17 cellular contexts compared by ENCODE assay signal in genomic region chr2:200428961-200429665, GRCh38.
DNase-seq lines count a peak whose midpoint lies in the region; ATAC-seq lines count a peak whose summit lies in the region.
"Had no signal": no experiment of that assay in that cellular context is flagged by ENCODE, and none has a peak within 500 bp of the region (broad histone marks: within the 10 kb centered on the region; RNA-seq: fewer than 3 reads in every experiment).

No MANE protein-coding gene starts in this region.

- intact Hi-C loops in head of caudate nucleus (cut with DNase I) = no loop called here

- H3K27me3 Mint-ChIP-seq in activated T-cell treated with anti-CD3 and anti-CD28 coated beads, Interleukin-2, amount 50 U/mL, for 4 hours (ENCODE audit: low read depth) = no peaks in the 10 kb centered on the region
- H3K27me3 Mint-ChIP-seq: CD4-positive, CD25-positive, alpha-beta regulatory T cell; stimulated activated naive CD8-positive, alpha-beta T cell treated with anti-CD3 and anti-CD28 coated beads, Interleukin-15, Interleukin-2, amounts not matched to agents 100 ng/mL and 50 ng/mL, for 24 hours had no signal

- H3K9me3 Mint-ChIP-seq in activated T-cell treated with anti-CD3 and anti-CD28 coated beads, Interleukin-2, amount 50 U/mL, for 4 hours = no peaks in the 10 kb centered on the region
- H3K9me3 Mint-ChIP-seq: CD4-positive, CD25-positive, alpha-beta regulatory T cell; stimulated activated naive CD8-positive, alpha-beta T cell treated with anti-CD3 and anti-CD28 coated beads, Interleukin-15, Interleukin-2, amounts not matched to agents 100 ng/mL and 50 ng/mL, for 24 hours had no signal

- ATAC-seq in GM18498 (IDR thresholded peaks at IDR 0.05; ENCODE audit: unreplicated experiment) (peak; percentile 83), GM21390 (IDR thresholded peaks at IDR 0.05; ENCODE audit: unreplicated experiment) (peak; percentile 82), HG02870 (IDR thresholded peaks at IDR 0.05; ENCODE audit: unreplicated experiment) (peak; percentile 89), HG03521 (IDR thresholded peaks at IDR 0.05; ENCODE audit: unreplicated experiment) (peak; percentile 46)
- no peak for ATAC-seq in activated T-cell treated with anti-CD3 and anti-CD28 coated beads, Interleukin-2, amount 50 U/mL, for 4 hours
- no peak for ATAC-seq in activated CD4-positive, CD25-positive, alpha-beta regulatory T cell treated with anti-CD3 and anti-CD28 coated beads, Interleukin-2, amount 50 U/mL, for 24 hours
- ATAC-seq: left ventricle myocardium superior had no signal

- peaks cover 2% of the 10 kb centered on the region for H3K36me3 Mint-ChIP-seq in activated T-cell treated with anti-CD3 and anti-CD28 coated beads, Interleukin-2, amount 50 U/mL, for 4 hours (ENCODE audit: insufficient read depth)
- H3K36me3 Mint-ChIP-seq: CD4-positive, CD25-positive, alpha-beta regulatory T cell had no signal

- no peak for DNase-seq in NCI-H2227 (lab: John Stamatoyannopoulos, UW; ENCODE audit: unreplicated experiment)
- no peak for DNase-seq in activated T-cell treated with anti-CD3 and anti-CD28 coated beads, Interleukin-2, amount 50 U/mL, for 4 hours
- no peak for DNase-seq in head of caudate nucleus
- DNase-seq: CD4-positive, CD25-positive, alpha-beta regulatory T cell; DMS79 treated with DMSO at 0.1 percent for 48 hours; foreskin melanocyte; left ventricle myocardium superior; MM.1S; NCI-H2081 treated with DMSO at 0.1 percent for 48 hours; NCI-H82; stimulated activated CD4-positive, alpha-beta T cell treated with anti-CD3 and anti-CD28 coated beads, Interleukin-12 subunit alpha, Interleukin-12 subunit beta, amount 100 ng/mL, for 4 hours had no signal

- no peak overlapping the region for H3K4me3 Mint-ChIP-seq in activated T-cell treated with anti-CD3 and anti-CD28 coated beads, Interleukin-2, amount 50 U/mL, for 4 hours
- H3K4me3 Mint-ChIP-seq: CD4-positive, CD25-positive, alpha-beta regulatory T cell; stimulated activated naive CD8-positive, alpha-beta T cell treated with anti-CD3 and anti-CD28 coated beads, Interleukin-15, Interleukin-2, amounts not matched to agents 100 ng/mL and 50 ng/mL, for 24 hours had no signal

- H3K4me1 Mint-ChIP-seq in activated T-cell treated with anti-CD3 and anti-CD28 coated beads, Interleukin-2, amount 50 U/mL, for 4 hours (ENCODE audit: low read depth) = peaks cover 5% of the 10 kb centered on the region

Comparison
In these comparisons a context has a peak if more than half of its experiments do, and no peak if none do; other contexts are left out.
1. ATAC-seq: peak in GM18498 (single experiment), GM21390 (single experiment), HG02870 (single experiment) and HG03521 (single experiment); none in activated T-cell treated with anti-CD3 and anti-CD28 coated beads, Interleukin-2, amount 50 U/mL, for 4 hours (0 of 2) and activated CD4-positive, CD25-positive, alpha-beta regulatory T cell treated with anti-CD3 and anti-CD28 coated beads, Interleukin-2, amount 50 U/mL, for 24 hours (0 of 2).